ENCODE assay signal across 33 cellular contexts in genomic region chr4:92064574-92064973, GRCh38.
"Had no signal": no experiment of that assay in that cellular context is flagged by ENCODE, and none has a peak within 500 bp of the region (broad histone marks: within the 10 kb centered on the region; RNA-seq: fewer than 3 reads in every experiment).

No MANE protein-coding gene starts in this region.

- H3K79me2 ChIP-seq: hepatocyte had no signal

- H3K9me3 ChIP-seq: gastrocnemius medialis had no signal

- H3K4me1 ChIP-seq: foreskin keratinocyte, gastrocnemius medialis, heart right ventricle had no signal

- H3K4me3 ChIP-seq: coronary artery, dorsolateral prefrontal cortex, gastrocnemius medialis, heart right ventricle, hepatocyte had no signal

- H3K36me3 Mint-ChIP-seq: activated naive CD8-positive, alpha-beta T cell had no signal

- FAIRE-seq: astrocyte, bronchial epithelial cell, TTC549 had no signal

- H3K27ac Mint-ChIP-seq: activated CD8-positive, alpha-beta T cell treated with anti-CD3 and anti-CD28 coated beads for 36 hours; activated naive CD8-positive, alpha-beta T cell; activated T-helper 17 cell treated with anti-CD3 and anti-CD28 coated beads, Interleukin-2, amount 50 U/mL, for 72 hours; dendritic cell treated with granulocyte-macrophage colony-stimulating factor and Interleukin-4, amounts not matched to agents 40 ng/mL and 50 ng/mL, for 4 days; endodermal cell; WTC11 had no signal

- ATAC-seq: activated CD8-positive, alpha-beta T cell treated with anti-CD3 and anti-CD28 coated beads for 36 hours; activated T-cell treated with anti-CD3 and anti-CD28 coated beads, Interleukin-2, amount 50 U/mL, for 4 hours; activated T-helper 17 cell treated with anti-CD3 and anti-CD28 coated beads, Interleukin-2, amount 50 U/mL, for 72 hours; esophagus mucosa; foreskin keratinocyte; gastrocnemius medialis; heart right ventricle; WTC11 had no signal

- H3K27ac ChIP-seq: brain microvascular endothelial cell, coronary artery, dorsolateral prefrontal cortex, foreskin keratinocyte, gastrocnemius medialis, heart right ventricle, hepatocyte, VCaP had no signal

- H3K27me3 ChIP-seq: brain microvascular endothelial cell, dorsolateral prefrontal cortex, foreskin keratinocyte, gastrocnemius medialis, heart right ventricle, hepatocyte had no signal

- H2AFZ ChIP-seq: hepatocyte had no signal

- H3K36me3 ChIP-seq: brain microvascular endothelial cell, gastrocnemius medialis, heart right ventricle had no signal

- H3K4me1 Mint-ChIP-seq: activated T-helper 17 cell treated with anti-CD3 and anti-CD28 coated beads, Interleukin-2, amount 50 U/mL, for 72 hours; central memory CD8-positive, alpha-beta T cell; endodermal cell; WTC11 had no signal

- H3K27me3 Mint-ChIP-seq: activated CD8-positive, alpha-beta T cell treated with anti-CD3 and anti-CD28 coated beads for 36 hours; activated naive CD8-positive, alpha-beta T cell; activated T-helper 17 cell treated with anti-CD3 and anti-CD28 coated beads, Interleukin-2, amount 50 U/mL, for 72 hours; central memory CD8-positive, alpha-beta T cell; dendritic cell treated with granulocyte-macrophage colony-stimulating factor and Interleukin-4, amounts not matched to agents 40 ng/mL and 50 ng/mL, for 4 days had no signal

- DNase-seq: activated CD4-positive, alpha-beta T cell treated with anti-CD3 and anti-CD28 coated beads for 1 hour; activated CD4-positive, alpha-beta T cell treated with anti-CD3 and anti-CD28 coated beads for 4 hours; activated CD4-positive, alpha-beta T cell treated with anti-CD3 and anti-CD28 coated beads, Interleukin-2, amount 50 U/mL, for 1 hour; activated CD4-positive, alpha-beta T cell treated with anti-CD3 and anti-CD28 coated beads, Interleukin-2, amount 50 U/mL, for 48 hours; activated CD8-positive, alpha-beta memory T cell treated with anti-CD3 and anti-CD28 coated beads for 24 hours; activated CD8-positive, alpha-beta T cell treated with anti-CD3 and anti-CD28 coated beads for 36 hours; activated effector memory CD4-positive, alpha-beta T cell treated with Interleukin-2 at 50 U/mL for 16 hours; activated gamma-delta T cell treated with Interleukin-2 at 50 U/mL for 16 hours; activated naive CD4-positive, alpha-beta T cell treated with anti-CD3 and anti-CD28 coated beads, Interleukin-2, amount 50 U/mL, for 16 hours; activated naive CD4-positive, alpha-beta T cell treated with Interleukin-2 at 50 U/mL for 16 hours; activated T-cell treated with anti-CD3 and anti-CD28 coated beads, Interleukin-2, amount 50 U/mL, for 4 hours; amniotic stem cell; anterior cingulate cortex; brain microvascular endothelial cell; dorsolateral prefrontal cortex; effector memory CD4-positive, alpha-beta T cell; endodermal cell; foreskin keratinocyte; gastrocnemius medialis; heart right ventricle; T-helper 2 cell had no signal

- H3K4me3 Mint-ChIP-seq: activated CD8-positive, alpha-beta T cell treated with anti-CD3 and anti-CD28 coated beads for 36 hours; activated naive CD8-positive, alpha-beta T cell; activated T-cell treated with anti-CD3 and anti-CD28 coated beads, Interleukin-2, amount 50 U/mL, for 4 hours; activated T-helper 17 cell treated with anti-CD3 and anti-CD28 coated beads, Interleukin-2, amount 50 U/mL, for 72 hours; central memory CD8-positive, alpha-beta T cell; dendritic cell treated with granulocyte-macrophage colony-stimulating factor and Interleukin-4, amounts not matched to agents 40 ng/mL and 50 ng/mL, for 4 days; endodermal cell; WTC11 had no signal

- H3K4me2 ChIP-seq: hepatocyte had no signal
